8 cellular contexts compared by ENCODE assay signal in genomic region chr7:152833074-152833974, GRCh38.
DNase-seq lines count a peak whose midpoint lies in the region; ATAC-seq, FAIRE-seq and TF ChIP-seq lines count a peak whose summit lies in the region.
"Not testable (repeated sequence)": the region's sequence is repeated elsewhere in the genome, so short reads cannot be mapped to it uniquely, and the experiment has no call there.

No MANE protein-coding gene starts in this region.

- H3K27ac Mint-ChIP-seq in CD14-positive monocyte = peak overlapping the region in 1 of 7 donors; percentile 18
- H3K27ac Mint-ChIP-seq in activated B cell treated with CpG ODN at 0.5 μM for 24 hours = not testable (repeated sequence)

- CTCF ChIA-PET in activated B cell treated with CpG ODN at 0.5 μM for 24 hours (lab: Charles Lee) = not testable (repeated sequence)

- not testable (repeated sequence) for FAIRE-seq in small intestine (lab: Jason Lieb, UNC)

- H3K4me1 Mint-ChIP-seq in CD14-positive monocyte, activated B cell treated with CpG ODN at 0.5 μM for 24 hours: not testable (repeated sequence)

- not testable (repeated sequence) for H3K27me3 ChIP-seq in left lung; small intestine (ENCODE audit: control insufficient read depth in 2 of 2, insufficient read depth in 2 of 2, low read length in 2 of 2)

- peaks cover 7 to 13% of the 10 kb centered on the region in 2 donors for H3K36me3 Mint-ChIP-seq in CD14-positive monocyte
- not testable (repeated sequence) for H3K36me3 Mint-ChIP-seq in activated B cell treated with CpG ODN at 0.5 μM for 24 hours (ENCODE audit: low read depth)

- H3K36me3 ChIP-seq in left lung; small intestine (ENCODE audit: control insufficient read depth in 2 of 2, insufficient read depth in 2 of 2, low read length in 2 of 2): not testable (repeated sequence)

- not testable (repeated sequence) for H3K4me1 ChIP-seq in left lung; small intestine (ENCODE audit: control insufficient read depth in 2 of 2, insufficient read depth in 1 of 2, low read depth in 1 of 2, low read length in 1 of 2)

- not testable (repeated sequence) for H3K4me3 Mint-ChIP-seq in CD14-positive monocyte, activated B cell treated with CpG ODN at 0.5 μM for 24 hours

- POLR2A ChIA-PET in activated B cell treated with CpG ODN at 0.5 μM for 24 hours (lab: Charles Lee) = not testable (repeated sequence)

- not testable (repeated sequence) for DNase-seq in CD14-positive monocyte (ENCODE audit: low spot score); activated B cell treated with CpG ODN at 0.5 μM for 24 hours; left lung
- DNase-seq in NCI-H226 (peak; percentile 3), epithelial cell of esophagus (ENCODE audit: low read depth) (peak; percentile 24), small intestine (peak; percentile 5)

- H3K27me3 Mint-ChIP-seq in CD14-positive monocyte (ENCODE audit: low read depth in 3 of 3); activated B cell treated with CpG ODN at 0.5 μM for 24 hours: not testable (repeated sequence)

- H3K9me3 Mint-ChIP-seq in CD14-positive monocyte, activated B cell treated with CpG ODN at 0.5 μM for 24 hours: not testable (repeated sequence)

- 81 to 85% (median 83%) methylated on average over 19 of the region's 19 CpGs for WGBS in small intestine, 3 donors

- peak; percentile 69 for TF ChIP-seq CTCF in CD14-positive monocyte (IDR thresholded peaks at IDR 0.05)
- not testable (repeated sequence) for TF ChIP-seq CTCF in activated B cell treated with CpG ODN at 0.5 μM for 24 hours (IDR thresholded peaks at IDR 0.05)
- TF ChIP-seq CTCF in epithelial cell of esophagus (IDR thresholded peaks at IDR 0.05; ENCODE audit: insufficient read depth, low read depth, low read length, missing control alignments) = peak; percentile 63
- TF ChIP-seq CTCF in left lung (IDR thresholded peaks at IDR 0.05) = peak; percentile 50 to 52

- H3K4me3 ChIP-seq in epithelial cell of esophagus (ENCODE audit: low read length); left lung; small intestine (ENCODE audit: low read depth in 1 of 2, low read length in 2 of 2): not testable (repeated sequence)

- intact Hi-C loops in CD14-positive monocyte (cut with micrococcal nuclease); activated B cell treated with CpG ODN at 0.5 μM for 24 hours (cut with micrococcal nuclease); left lung (cut with DNase I): not testable (repeated sequence)

- H3K9me3 ChIP-seq in left lung; small intestine (ENCODE audit: control insufficient read depth, low read depth): not testable (repeated sequence)

- ATAC-seq in GM18907 (IDR thresholded peaks at IDR 0.05; ENCODE audit: unreplicated experiment) (peak; percentile 70), HG03175 (IDR thresholded peaks at IDR 0.05; ENCODE audit: unreplicated experiment) (peak; percentile 73), activated B cell treated with CpG ODN at 0.5 μM for 24 hours (ENCODE audit: low read depth) (peak; percentile 52), left lung (peak; percentile 83)

- not testable (repeated sequence) for H3K27ac ChIP-seq in left lung; small intestine (ENCODE audit: low read depth in 1 of 2, low read length in 1 of 2)
